1 cellular context compared by ENCODE assay signal in genomic region chr6:31888281-31889258, GRCh38.
TF ChIP-seq lines count a peak whose summit lies in the region.

No MANE protein-coding gene starts in this region.

TF ChIP-seq in H1, 55 proteins besides CTCF, POLR2A, EP300 and RAD21:
- no peak for TF ChIP-seq RXRA (IDR thresholded peaks at IDR 0.05; ENCODE audit: insufficient read depth, low read depth, low read length)
- peak; percentile 38; the same call in 1 of the 2 replicates for TF ChIP-seq GABPA (IDR thresholded peaks at IDR 0.05; ENCODE audit: borderline replicate concordance, insufficient read depth, low read length)
- no peak for TF ChIP-seq EGR1 (IDR thresholded peaks at IDR 0.05; ENCODE audit: borderline replicate concordance, low read depth, low read length)
